In the genomic region with DNA sequence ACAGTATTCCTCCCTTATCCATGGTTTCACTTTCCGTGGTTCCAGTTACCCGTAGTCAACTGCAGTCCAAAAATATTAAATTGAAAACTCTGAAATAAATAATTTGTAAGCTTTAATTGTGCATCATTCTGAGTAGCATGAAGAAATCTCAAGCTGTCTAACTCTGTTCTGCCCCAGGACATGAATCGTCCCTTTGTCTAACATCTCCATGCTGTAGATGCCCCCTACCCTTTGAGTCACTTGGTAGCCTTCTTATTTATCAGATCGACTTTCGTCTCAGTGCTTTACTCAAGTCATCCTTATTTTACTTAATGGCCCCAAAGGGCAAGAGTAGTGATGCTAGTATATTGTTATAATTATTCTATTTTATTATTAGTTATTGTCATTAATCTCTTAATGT, we compare ENCODE assay signal across 31 cellular contexts. TPM values are rescaled to one million over a fixed set of nuclear protein-coding genes. Genes with fewer than 3 reads are reported as not detected.
"Had no signal": no experiment of that assay in that cellular context is flagged by ENCODE, and none has a peak within 500 bp of the region (broad histone marks: within the 10 kb centered on the region; RNA-seq: fewer than 3 reads in every experiment).

No MANE protein-coding gene starts in this region.

- H3K27ac ChIP-seq: breast epithelium, foreskin keratinocyte, lower lobe of right lung, neutrophil, right lobe of liver, testis, upper lobe of left lung, vagina had no signal

- H3K4me1 ChIP-seq: breast epithelium, foreskin keratinocyte, testis, vagina had no signal

- H3K36me3 ChIP-seq: breast epithelium, heart right ventricle, lower lobe of right lung, neutrophil, right lobe of liver, upper lobe of left lung, vagina had no signal

- FAIRE-seq: colon had no signal

- H3K36me3 Mint-ChIP-seq: activated CD4-positive, alpha-beta memory T cell treated with anti-CD3 and anti-CD28 coated beads for 36 hours; activated naive CD4-positive, alpha-beta T cell treated with anti-CD3 and anti-CD28 coated beads, Interleukin-2, amount 10 ng/mL, durations not matched to agents 7 days and 5 days; natural killer cell treated with Interleukin-12 subunit alpha and Interleukin-12 subunit beta and Interleukin-15 and Interleukin-18, amount 100 ng/mL, for 72 hours had no signal

- H3K4me1 Mint-ChIP-seq: activated CD4-positive, alpha-beta T cell treated with anti-CD3 and anti-CD28 coated beads, Interleukin-2, amount 10 ng/mL, durations not matched to agents 24 days and 14 days; activated naive CD4-positive, alpha-beta T cell treated with anti-CD3 and anti-CD28 coated beads, Interleukin-2, amount 10 ng/mL, durations not matched to agents 7 days and 5 days; activated naive CD8-positive, alpha-beta T cell treated with anti-CD3 and anti-CD28 coated beads, Interleukin-2, amount 10 ng/mL, durations not matched to agents 7 days and 5 days; T-helper 17 cell had no signal

- H3K9me3 ChIP-seq: breast epithelium, heart right ventricle, lower lobe of right lung, mucosa of descending colon, neutrophil, right lobe of liver, testis, upper lobe of left lung, vagina had no signal

- H3K27ac Mint-ChIP-seq: activated CD4-positive, alpha-beta memory T cell treated with anti-CD3 and anti-CD28 coated beads for 36 hours; activated CD4-positive, alpha-beta T cell treated with anti-CD3 and anti-CD28 coated beads, Interleukin-2, amount 10 ng/mL, durations not matched to agents 24 days and 14 days; activated naive CD4-positive, alpha-beta T cell treated with anti-CD3 and anti-CD28 coated beads, Interleukin-2, amount 10 ng/mL, durations not matched to agents 7 days and 5 days; activated naive CD8-positive, alpha-beta T cell treated with anti-CD3 and anti-CD28 coated beads, Interleukin-2, amount 10 ng/mL, durations not matched to agents 7 days and 5 days; activated T-helper 1 cell treated with anti-CD3 and anti-CD28 coated beads, Interleukin-12 subunit alpha, Interleukin-12 subunit beta, Interleukin-2, Interleukin-4 antibody, amounts not matched to agents 30 ng/mL and 10 ng/mL and 1 ng/mL, durations not matched to agents 14 hours and 24 hours and 36 hours; natural killer cell treated with Interleukin-12 subunit alpha and Interleukin-12 subunit beta and Interleukin-15 and Interleukin-18, amount 100 ng/mL, for 72 hours; T-helper 17 cell had no signal

- ATAC-seq: foreskin keratinocyte; heart right ventricle; left lobe of liver; lower lobe of right lung; mucosa of descending colon; natural killer cell treated with Interleukin-12 subunit alpha and Interleukin-12 subunit beta and Interleukin-15 and Interleukin-18, amount 100 ng/mL, for 72 hours; right lobe of liver; T-helper 17 cell had no signal

- H3K4me3 Mint-ChIP-seq: activated CD4-positive, alpha-beta memory T cell treated with anti-CD3 and anti-CD28 coated beads for 36 hours; activated CD4-positive, alpha-beta T cell treated with anti-CD3 and anti-CD28 coated beads, Interleukin-2, amount 10 ng/mL, durations not matched to agents 24 days and 14 days; activated naive CD4-positive, alpha-beta T cell treated with anti-CD3 and anti-CD28 coated beads, Interleukin-2, amount 10 ng/mL, durations not matched to agents 7 days and 5 days; activated naive CD8-positive, alpha-beta T cell treated with anti-CD3 and anti-CD28 coated beads, Interleukin-2, amount 10 ng/mL, durations not matched to agents 7 days and 5 days; activated T-helper 1 cell treated with anti-CD3 and anti-CD28 coated beads, Interleukin-12 subunit alpha, Interleukin-12 subunit beta, Interleukin-2, Interleukin-4 antibody, amounts not matched to agents 30 ng/mL and 10 ng/mL and 1 ng/mL, durations not matched to agents 14 hours and 24 hours and 36 hours; natural killer cell treated with Interleukin-12 subunit alpha and Interleukin-12 subunit beta and Interleukin-15 and Interleukin-18, amount 100 ng/mL, for 72 hours; T-helper 17 cell had no signal

- DNase-seq: activated CD4-positive, alpha-beta memory T cell treated with anti-CD3 and anti-CD28 coated beads for 36 hours; activated CD4-positive, alpha-beta T cell treated with anti-CD3 and anti-CD28 coated beads, Interleukin-2, amount 10 ng/mL, durations not matched to agents 24 days and 14 days; activated CD4-positive, CD25-positive, alpha-beta regulatory T cell treated with anti-CD3 and anti-CD28 coated beads, Interleukin-2, amount 50 U/mL, for 72 hours; activated CD8-positive, alpha-beta memory T cell treated with anti-CD3 and anti-CD28 coated beads, Interleukin-2, amount 50 U/mL, for 4 hours; activated effector memory CD4-positive, alpha-beta T cell treated with anti-CD3 and anti-CD28 coated beads, Interleukin-2, amount 50 U/mL, for 16 hours; activated naive CD4-positive, alpha-beta T cell treated with anti-CD3 and anti-CD28 coated beads, Interleukin-2, amount 10 ng/mL, durations not matched to agents 7 days and 5 days; activated naive CD8-positive, alpha-beta T cell treated with anti-CD3 and anti-CD28 coated beads, Interleukin-2, amount 10 ng/mL, durations not matched to agents 7 days and 5 days; activated T-cell treated with anti-CD3 and anti-CD28 coated beads, Interleukin-2, amount 50 U/mL, for 1 hour; amniotic stem cell; central memory CD4-positive, alpha-beta T cell; effector memory CD4-positive, alpha-beta T cell; foreskin keratinocyte; heart right ventricle; kidney glomerular epithelial cell; lower lobe of right lung; mesendoderm; mucosa of descending colon; right lobe of liver; stimulated activated CD4-positive, alpha-beta T cell treated with anti-CD3 and anti-CD28 coated beads, Interleukin-2, amount 100 ng/mL, for 48 hours; stimulated activated naive CD4-positive, alpha-beta T cell treated with Interleukin-2 at 50 U/mL for 16 hours; T-helper 17 cell; T1000; testis; upper lobe of left lung had no signal

- H3K9me3 Mint-ChIP-seq: activated CD4-positive, alpha-beta memory T cell treated with anti-CD3 and anti-CD28 coated beads for 36 hours; activated CD4-positive, alpha-beta T cell treated with anti-CD3 and anti-CD28 coated beads, Interleukin-2, amount 10 ng/mL, durations not matched to agents 24 days and 14 days; activated naive CD4-positive, alpha-beta T cell treated with anti-CD3 and anti-CD28 coated beads, Interleukin-2, amount 10 ng/mL, durations not matched to agents 7 days and 5 days; activated T-helper 1 cell treated with anti-CD3 and anti-CD28 coated beads, Interleukin-12 subunit alpha, Interleukin-12 subunit beta, Interleukin-2, Interleukin-4 antibody, amounts not matched to agents 30 ng/mL and 10 ng/mL and 1 ng/mL, durations not matched to agents 14 hours and 24 hours and 36 hours; natural killer cell treated with Interleukin-12 subunit alpha and Interleukin-12 subunit beta and Interleukin-15 and Interleukin-18, amount 100 ng/mL, for 72 hours had no signal

- H3K4me3 ChIP-seq: breast epithelium, lower lobe of right lung, mucosa of descending colon, right lobe of liver, testis, upper lobe of left lung, vagina had no signal

- H3K27me3 Mint-ChIP-seq: activated naive CD4-positive, alpha-beta T cell treated with anti-CD3 and anti-CD28 coated beads, Interleukin-2, amount 10 ng/mL, durations not matched to agents 7 days and 5 days; activated naive CD8-positive, alpha-beta T cell treated with anti-CD3 and anti-CD28 coated beads, Interleukin-2, amount 10 ng/mL, durations not matched to agents 7 days and 5 days had no signal

- H3K27me3 ChIP-seq: breast epithelium, foreskin keratinocyte, heart right ventricle, neutrophil, right lobe of liver, testis, upper lobe of left lung, vagina had no signal

RNA-seq across cellular contexts. Expression of a gene that starts 41.8 kb away (rescaled TPM):
- total RNA-seq: activated CD4-positive, alpha-beta memory T cell treated with anti-CD3 and anti-CD28 coated beads for 36 hours; activated CD4-positive, alpha-beta T cell treated with anti-CD3 and anti-CD28 coated beads, Interleukin-2, amount 10 ng/mL, durations not matched to agents 24 days and 14 days; activated naive CD8-positive, alpha-beta T cell treated with anti-CD3 and anti-CD28 coated beads, Interleukin-2, amount 10 ng/mL, durations not matched to agents 7 days and 5 days; activated T-helper 1 cell treated with anti-CD3 and anti-CD28 coated beads, Interleukin-12 subunit alpha, Interleukin-12 subunit beta, Interleukin-2, Interleukin-4 antibody, amounts not matched to agents 30 ng/mL and 10 ng/mL and 1 ng/mL, durations not matched to agents 14 hours and 24 hours and 36 hours; natural killer cell treated with Interleukin-12 subunit alpha and Interleukin-12 subunit beta and Interleukin-15 and Interleukin-18, amount 100 ng/mL, for 72 hours had no signal
